1 cellular context compared by ENCODE assay signal in the genomic region with DNA sequence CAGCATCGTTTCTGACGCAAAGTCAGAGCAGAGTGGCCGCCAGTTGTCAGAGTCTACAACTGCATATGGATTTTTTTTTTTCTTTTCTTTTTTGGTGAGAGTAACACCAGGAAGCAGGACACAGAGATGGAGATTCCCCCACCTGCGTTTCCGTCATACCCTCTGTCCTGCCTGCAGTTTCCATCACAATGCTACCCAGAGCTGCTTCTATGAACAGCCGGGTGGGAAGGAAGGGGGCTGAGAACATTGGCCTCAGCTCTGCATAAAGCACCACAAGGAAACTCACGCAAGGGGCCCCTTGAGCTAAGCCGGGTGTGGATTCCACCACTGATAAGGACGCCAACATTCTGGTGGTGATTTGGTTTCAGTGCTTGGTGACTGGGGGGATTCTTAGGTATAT.
TF ChIP-seq lines count a peak whose summit lies in the region.

No MANE protein-coding gene starts in this region.

TF ChIP-seq in GM23338, 12 proteins besides CTCF, POLR2A, EP300 and RAD21 (continued from another document):
- TF ChIP-seq, protein P1, sequence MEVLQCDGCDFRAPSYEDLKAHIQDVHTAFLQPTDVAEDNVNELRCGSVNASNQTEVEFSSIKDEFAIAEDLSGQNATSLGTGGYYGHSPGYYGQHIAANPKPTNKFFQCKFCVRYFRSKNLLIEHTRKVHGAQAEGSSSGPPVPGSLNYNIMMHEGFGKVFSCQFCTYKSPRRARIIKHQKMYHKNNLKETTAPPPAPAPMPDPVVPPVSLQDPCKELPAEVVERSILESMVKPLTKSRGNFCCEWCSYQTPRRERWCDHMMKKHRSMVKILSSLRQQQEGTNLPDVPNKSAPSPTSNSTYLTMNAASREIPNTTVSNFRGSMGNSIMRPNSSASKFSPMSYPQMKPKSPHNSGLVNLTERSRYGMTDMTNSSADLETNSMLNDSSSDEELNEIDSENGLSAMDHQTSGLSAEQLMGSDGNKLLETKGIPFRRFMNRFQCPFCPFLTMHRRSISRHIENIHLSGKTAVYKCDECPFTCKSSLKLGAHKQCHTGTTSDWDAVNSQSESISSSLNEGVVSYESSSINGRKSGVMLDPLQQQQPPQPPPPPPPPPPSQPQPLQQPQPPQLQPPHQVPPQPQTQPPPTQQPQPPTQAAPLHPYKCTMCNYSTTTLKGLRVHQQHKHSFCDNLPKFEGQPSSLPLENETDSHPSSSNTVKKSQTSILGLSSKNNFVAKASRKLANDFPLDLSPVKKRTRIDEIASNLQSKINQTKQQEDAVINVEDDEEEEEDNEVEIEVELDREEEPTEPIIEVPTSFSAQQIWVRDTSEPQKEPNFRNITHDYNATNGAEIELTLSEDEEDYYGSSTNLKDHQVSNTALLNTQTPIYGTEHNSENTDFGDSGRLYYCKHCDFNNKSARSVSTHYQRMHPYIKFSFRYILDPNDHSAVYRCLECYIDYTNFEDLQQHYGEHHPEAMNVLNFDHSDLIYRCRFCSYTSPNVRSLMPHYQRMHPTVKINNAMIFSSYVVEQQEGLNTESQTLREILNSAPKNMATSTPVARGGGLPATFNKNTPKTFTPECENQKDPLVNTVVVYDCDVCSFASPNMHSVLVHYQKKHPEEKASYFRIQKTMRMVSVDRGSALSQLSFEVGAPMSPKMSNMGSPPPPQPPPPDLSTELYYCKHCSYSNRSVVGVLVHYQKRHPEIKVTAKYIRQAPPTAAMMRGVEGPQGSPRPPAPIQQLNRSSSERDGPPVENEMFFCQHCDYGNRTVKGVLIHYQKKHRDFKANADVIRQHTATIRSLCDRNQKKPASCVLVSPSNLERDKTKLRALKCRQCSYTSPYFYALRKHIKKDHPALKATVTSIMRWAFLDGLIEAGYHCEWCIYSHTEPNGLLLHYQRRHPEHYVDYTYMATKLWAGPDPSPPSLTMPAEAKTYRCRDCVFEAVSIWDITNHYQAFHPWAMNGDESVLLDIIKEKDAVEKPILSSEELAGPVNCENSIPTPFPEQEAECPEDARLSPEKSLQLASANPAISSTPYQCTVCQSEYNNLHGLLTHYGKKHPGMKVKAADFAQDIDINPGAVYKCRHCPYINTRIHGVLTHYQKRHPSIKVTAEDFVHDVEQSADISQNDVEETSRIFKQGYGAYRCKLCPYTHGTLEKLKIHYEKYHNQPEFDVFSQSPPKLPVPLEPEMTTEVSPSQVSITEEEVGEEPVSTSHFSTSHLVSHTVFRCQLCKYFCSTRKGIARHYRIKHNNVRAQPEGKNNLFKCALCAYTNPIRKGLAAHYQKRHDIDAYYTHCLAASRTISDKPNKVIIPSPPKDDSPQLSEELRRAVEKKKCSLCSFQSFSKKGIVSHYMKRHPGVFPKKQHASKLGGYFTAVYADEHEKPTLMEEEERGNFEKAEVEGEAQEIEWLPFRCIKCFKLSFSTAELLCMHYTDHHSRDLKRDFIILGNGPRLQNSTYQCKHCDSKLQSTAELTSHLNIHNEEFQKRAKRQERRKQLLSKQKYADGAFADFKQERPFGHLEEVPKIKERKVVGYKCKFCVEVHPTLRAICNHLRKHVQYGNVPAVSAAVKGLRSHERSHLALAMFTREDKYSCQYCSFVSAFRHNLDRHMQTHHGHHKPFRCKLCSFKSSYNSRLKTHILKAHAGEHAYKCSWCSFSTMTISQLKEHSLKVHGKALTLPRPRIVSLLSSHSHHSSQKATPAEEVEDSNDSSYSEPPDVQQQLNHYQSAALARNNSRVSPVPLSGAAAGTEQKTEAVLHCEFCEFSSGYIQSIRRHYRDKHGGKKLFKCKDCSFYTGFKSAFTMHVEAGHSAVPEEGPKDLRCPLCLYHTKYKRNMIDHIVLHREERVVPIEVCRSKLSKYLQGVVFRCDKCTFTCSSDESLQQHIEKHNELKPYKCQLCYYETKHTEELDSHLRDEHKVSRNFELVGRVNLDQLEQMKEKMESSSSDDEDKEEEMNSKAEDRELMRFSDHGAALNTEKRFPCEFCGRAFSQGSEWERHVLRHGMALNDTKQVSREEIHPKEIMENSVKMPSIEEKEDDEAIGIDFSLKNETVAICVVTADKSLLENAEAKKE (CRISPR knock-in tag; IDR thresholded peaks at IDR 0.05) = no peak
- TF ChIP-seq STAT1 (IDR thresholded peaks at IDR 0.05; ENCODE audit: unreplicated experiment) = no peak
- no peak for TF ChIP-seq EZH2phosphoT487 (IDR thresholded peaks at IDR 0.05; ENCODE audit: unreplicated experiment)
- no peak for TF ChIP-seq POLR2AphosphoS5 (IDR thresholded peaks at IDR 0.05; ENCODE audit: low read depth)
- TF ChIP-seq CREB1 (CRISPR knock-in tag; IDR thresholded peaks at IDR 0.05; ENCODE audit: low read depth) = no peak
- TF ChIP-seq JUNB (IDR thresholded peaks at IDR 0.05; ENCODE audit: unreplicated experiment) = no peak
- TF ChIP-seq ZNF114 (CRISPR knock-in tag; IDR thresholded peaks at IDR 0.05) = no peak
- TF ChIP-seq REST (IDR thresholded peaks at IDR 0.05; ENCODE audit: unreplicated experiment) = no peak
- TF ChIP-seq, protein P2, sequence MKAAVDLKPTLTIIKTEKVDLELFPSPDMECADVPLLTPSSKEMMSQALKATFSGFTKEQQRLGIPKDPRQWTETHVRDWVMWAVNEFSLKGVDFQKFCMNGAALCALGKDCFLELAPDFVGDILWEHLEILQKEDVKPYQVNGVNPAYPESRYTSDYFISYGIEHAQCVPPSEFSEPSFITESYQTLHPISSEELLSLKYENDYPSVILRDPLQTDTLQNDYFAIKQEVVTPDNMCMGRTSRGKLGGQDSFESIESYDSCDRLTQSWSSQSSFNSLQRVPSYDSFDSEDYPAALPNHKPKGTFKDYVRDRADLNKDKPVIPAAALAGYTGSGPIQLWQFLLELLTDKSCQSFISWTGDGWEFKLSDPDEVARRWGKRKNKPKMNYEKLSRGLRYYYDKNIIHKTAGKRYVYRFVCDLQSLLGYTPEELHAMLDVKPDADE (IDR thresholded peaks at IDR 0.05) = no peak
- TF ChIP-seq NANOG (IDR thresholded peaks at IDR 0.05; ENCODE audit: borderline replicate concordance) = no peak
